In genomic region chr2:602571-603366, GRCh38 we compare ENCODE assay signal across 11 cellular contexts.
"Had no signal": no experiment of that assay in that cellular context is flagged by ENCODE, and none has a peak within 500 bp of the region (broad histone marks: within the 10 kb centered on the region; RNA-seq: fewer than 3 reads in every experiment).

No MANE protein-coding gene starts in this region.

- H3K4me2 ChIP-seq: smooth muscle cell had no signal

- H3K36me3 Mint-ChIP-seq: activated naive CD4-positive, alpha-beta T cell treated with anti-CD3 and anti-CD28 coated beads, Interleukin-2, amount 50 U/mL, for 72 hours; naive thymus-derived CD8-positive, alpha-beta T cell; stimulated activated naive B cell treated with anti-CD40 and anti-IgM and Interleukin-4, amounts not matched to agents 10 μg/mL and 1 μg/mL and 100 μg/mL, for 72 hours had no signal

- DNase-seq: activated CD8-positive, alpha-beta memory T cell treated with anti-CD3 and anti-CD28 coated beads for 24 hours; activated effector memory CD4-positive, alpha-beta T cell treated with anti-CD3 and anti-CD28 coated beads, Interleukin-2, amount 50 U/mL, for 16 hours; foreskin melanocyte; naive thymus-derived CD8-positive, alpha-beta T cell; nucleus accumbens; right cardiac atrium; stimulated activated naive B cell treated with anti-CD40 and anti-IgM and Interleukin-4, amounts not matched to agents 10 μg/mL and 1 μg/mL and 100 μg/mL, for 72 hours had no signal

- H3K4me1 Mint-ChIP-seq: stimulated activated naive B cell treated with anti-CD40 and anti-IgM and Interleukin-4, amounts not matched to agents 10 μg/mL and 1 μg/mL and 100 μg/mL, for 72 hours had no signal

- H3K9me3 Mint-ChIP-seq: activated naive CD4-positive, alpha-beta T cell treated with anti-CD3 and anti-CD28 coated beads, Interleukin-2, amount 50 U/mL, for 72 hours had no signal

- H3K27me3 ChIP-seq: tibial nerve had no signal

- H3K36me3 ChIP-seq: tibial nerve had no signal

- H3K27ac Mint-ChIP-seq: activated naive CD4-positive, alpha-beta T cell treated with anti-CD3 and anti-CD28 coated beads, Interleukin-2, amount 50 U/mL, for 72 hours; progenitor cell of endocrine pancreas; stimulated activated naive B cell treated with anti-CD40 and anti-IgM and Interleukin-4, amounts not matched to agents 10 μg/mL and 1 μg/mL and 100 μg/mL, for 72 hours had no signal

- ATAC-seq: naive thymus-derived CD8-positive, alpha-beta T cell; right cardiac atrium; stimulated activated naive B cell treated with anti-CD40 and anti-IgM and Interleukin-4, amounts not matched to agents 10 μg/mL and 1 μg/mL and 100 μg/mL, for 72 hours had no signal

- H3K4me1 ChIP-seq: tibial nerve had no signal

- H3K4me3 Mint-ChIP-seq: naive thymus-derived CD8-positive, alpha-beta T cell; stimulated activated naive B cell treated with anti-CD40 and anti-IgM and Interleukin-4, amounts not matched to agents 10 μg/mL and 1 μg/mL and 100 μg/mL, for 72 hours had no signal

- H3K27ac ChIP-seq: tibial nerve had no signal

- H3K4me3 ChIP-seq: smooth muscle cell, tibial nerve had no signal

- H3K9me3 ChIP-seq: tibial nerve had no signal
